In genomic region chr2:199910338-199911051, GRCh38 we compare ENCODE assay signal across 7 cellular contexts. TPM values are rescaled to one million over a fixed set of nuclear protein-coding genes. Genes with fewer than 3 reads are reported as not detected.
DNase-seq lines count a peak whose midpoint lies in the region; ATAC-seq and TF ChIP-seq lines count a peak whose summit lies in the region.

No MANE protein-coding gene starts in this region.

- H3K36me3 Mint-ChIP-seq in H9 (ENCODE audit: insufficient read depth in 1 of 3, low read depth in 3 of 3), result peaks cover 17 to 24% (median 20%) of the 10 kb centered on the region in 3 experiments

- no peak overlapping the region for H4K8ac ChIP-seq in H9 (replicated peaks; ENCODE audit: insufficient read length, low read depth, low read length)

- no peak overlapping the region for H4K5ac ChIP-seq in H9 (ENCODE audit: insufficient read length, low read depth, low read length)

- peaks cover 10% of the 10 kb centered on the region for H3K23me2 ChIP-seq in H9 (ENCODE audit: insufficient read length, low read depth, low read length, poor library complexity, severe bottlenecking)

- no peaks in the 10 kb centered on the region; the same call in 1 of the 2 replicates for H3K4me1 ChIP-seq in H9 (ENCODE audit: insufficient read depth, low read length)
- H3K4me1 ChIP-seq in foreskin keratinocyte, result peaks cover 19% of the 10 kb centered on the region
- H3K4me1 ChIP-seq in smooth muscle cell (ENCODE audit: low read depth), result peaks cover 13% of the 10 kb centered on the region

- peaks cover 3% of the 10 kb centered on the region for H3K79me1 ChIP-seq in H9 (ENCODE audit: insufficient read depth, low read depth, low read length, poor library complexity, severe bottlenecking)

- H3K9me3 ChIP-seq in H9 (ENCODE audit: control insufficient read depth, low read depth, low read length) (no peaks in the 10 kb centered on the region), SK-N-MC (ENCODE audit: low read depth, low read length) (no peaks in the 10 kb centered on the region; the same call in 1 of the 2 replicates), smooth muscle cell (replicated peaks; ENCODE audit: low read depth) (no peaks in the 10 kb centered on the region)

- H3K36me3 ChIP-seq in SK-N-MC (ENCODE audit: insufficient read depth, low read length), result peaks cover 21% of the 10 kb centered on the region
- no peaks in the 10 kb centered on the region for H3K36me3 ChIP-seq in smooth muscle cell (ENCODE audit: low read depth)

- H2BK15ac ChIP-seq in H9 (ENCODE audit: low read depth, low read length), result no peak overlapping the region

- H3K79me2 ChIP-seq in H9 (ENCODE audit: insufficient read depth, low read length) (peaks cover 25% of the 10 kb centered on the region; the same call in 1 of the 2 replicates), smooth muscle cell (ENCODE audit: low read depth) (peaks cover 37% of the 10 kb centered on the region)

- H2AFZ ChIP-seq in H9 (ENCODE audit: low read length) (peak overlapping the region; percentile 50), smooth muscle cell (ENCODE audit: low read depth) (peak overlapping the region; percentile 73)

- peak overlapping the region; percentile 95 to 99 (median 95) for H3K27ac Mint-ChIP-seq in H9

- peaks cover 3% of the 10 kb centered on the region for H3F3A ChIP-seq in smooth muscle cell (ENCODE audit: low read depth)

- peak overlapping the region; percentile 73 for H3K27ac ChIP-seq in H9 (ENCODE audit: insufficient read length, low read depth, low read length)
- peak overlapping the region; percentile 82 for H3K27ac ChIP-seq in SK-N-MC
- peak overlapping the region; percentile 75 for H3K27ac ChIP-seq in foreskin keratinocyte
- H3K27ac ChIP-seq in smooth muscle cell (ENCODE audit: low read depth), result no peak overlapping the region

- H3K27me3 Mint-ChIP-seq in H9 (ENCODE audit: low read depth), result no peaks in the 10 kb centered on the region; the same call in 1 of the 2 replicates

- no peak overlapping the region for H2BK20ac ChIP-seq in H9 (ENCODE audit: low read depth, low read length, poor library complexity, severe bottlenecking)

- H3K18ac ChIP-seq in H9 (ENCODE audit: insufficient read length, low read depth, low read length), result peak overlapping the region; percentile 87

- no peak overlapping the region; the same call in 1 of the 2 replicates for H3K4ac ChIP-seq in H9 (ENCODE audit: low read depth, low read length)

- no peak for ATAC-seq in foreskin keratinocyte
- ATAC-seq in GM18868 (IDR thresholded peaks at IDR 0.05; ENCODE audit: unreplicated experiment), result no peak

- H3K9me3 Mint-ChIP-seq in H9, result peaks cover 3 to 4% of the 10 kb centered on the region in 2 experiments

- no CpG with 5 or more reads among the region's 18 CpGs for WGBS in H9 (ENCODE audit: extremely low coverage, insufficient read length, low lambda C conversion rate)
- WGBS in smooth muscle cell (ENCODE audit: low lambda C conversion rate), result 48% methylated on average over 18 of the region's 18 CpGs

- H3K4me3 Mint-ChIP-seq in H9, result peak overlapping the region; percentile 97 to 98

- H3K23ac ChIP-seq in H9 (ENCODE audit: insufficient read length, low read depth, low read length), result no peak overlapping the region

- peak overlapping the region; percentile 62; the same call in 1 of the 2 replicates for H3K14ac ChIP-seq in H9 (ENCODE audit: insufficient read depth, low read length)

- H2AK5ac ChIP-seq in H9 (ENCODE audit: insufficient read length, low read length), result no peak overlapping the region

- no peaks in the 10 kb centered on the region for H4K20me1 ChIP-seq in H9 (ENCODE audit: control insufficient read depth, insufficient read depth, insufficient read length)
- H4K20me1 ChIP-seq in smooth muscle cell (ENCODE audit: low read depth), result peaks cover 23% of the 10 kb centered on the region

- no peak overlapping the region for H3K56ac ChIP-seq in H9 (ENCODE audit: insufficient read length, low read depth, low read length)

- H3K27me3 ChIP-seq in H9 (ENCODE audit: insufficient read depth, low read length) (no peaks in the 10 kb centered on the region), foreskin keratinocyte (no peaks in the 10 kb centered on the region), smooth muscle cell (ENCODE audit: low read depth) (no peaks in the 10 kb centered on the region)

- H3T11ph ChIP-seq in H9 (ENCODE audit: low read length), result peak overlapping the region; percentile 1

- H3K4me2 ChIP-seq in H9 (ENCODE audit: insufficient read depth, insufficient read length, low read length) (peak overlapping the region; percentile 69), smooth muscle cell (peak overlapping the region; percentile 96)

- H3K4me3 ChIP-seq in SK-N-MC, result peak overlapping the region; percentile 93
- peak overlapping the region; percentile 76 for H3K4me3 ChIP-seq in smooth muscle cell

- no peak overlapping the region for H2BK5ac ChIP-seq in H9 (ENCODE audit: insufficient read length, low read length)

- H2BK120ac ChIP-seq in H9 (ENCODE audit: low read depth, low read length, poor library complexity, severe bottlenecking), result no peak overlapping the region

- H3K9ac ChIP-seq in H9 (ENCODE audit: extremely low read depth, insufficient read length, low read length) (peak overlapping the region; percentile 60), SK-N-MC (ENCODE audit: insufficient read length) (peak overlapping the region; percentile 67), smooth muscle cell (ENCODE audit: low read depth) (peak overlapping the region; percentile 94)

- TF ChIP-seq CTCF in H9 (conservative IDR thresholded peaks at IDR 0.05) (no peak), foreskin keratinocyte (conservative IDR thresholded peaks at IDR 0.05) (no peak), smooth muscle cell (IDR thresholded peaks at IDR 0.05; ENCODE audit: borderline replicate concordance, insufficient read depth, poor library complexity, severe bottlenecking) (no peak)

- DNase-seq in H9 (no peak), SK-N-MC (ENCODE audit: low read depth, low spot score) (no peak), foreskin keratinocyte (no peak), smooth muscle cell (lab: John Stamatoyannopoulos, UW; ENCODE audit: unreplicated experiment) (no peak), DMS 273 (lab: John Stamatoyannopoulos, UW; ENCODE audit: unreplicated experiment) (no peak)
- no peak for DNase-seq in activated CD8-positive, alpha-beta memory T cell treated with anti-CD3 and anti-CD28 coated beads, Interleukin-2, amount 50 U/mL, for 48 hours

- H2BK12ac ChIP-seq in H9 (ENCODE audit: insufficient read length, low read depth, low read length), result no peak overlapping the region

- no peak overlapping the region for H4K91ac ChIP-seq in H9 (ENCODE audit: insufficient read length, low read depth, low read length)

- H3K4me1 Mint-ChIP-seq in H9, result peaks cover 21 to 27% of the 10 kb centered on the region in 2 experiments

RNA-seq across cellular contexts. Expression of gene C2orf69, which starts 0.6 kb away (rescaled TPM):
- total RNA-seq in H9 (2021) (22.0 and 22.6 TPM in 2 replicates), foreskin keratinocyte (12.8 and 14.9 TPM in 2 replicates), smooth muscle cell (10.1 and 11.3 TPM in 2 replicates)
- polyA plus RNA-seq in foreskin keratinocyte (3.5 and 4.6 TPM in 2 replicates), smooth muscle cell (4.7 and 7.7 TPM in 2 replicates)

RNA-seq across cellular contexts. Expression of gene TYW5, which starts 44.8 kb away (rescaled TPM):
- total RNA-seq in H9 (2021) (16.5 and 17.7 TPM in 2 replicates), foreskin keratinocyte (8.4 and 8.7 TPM in 2 replicates), smooth muscle cell (7.9 and 14.6 TPM in 2 replicates)
- polyA plus RNA-seq in foreskin keratinocyte (5.1 and 5.3 TPM in 2 replicates), smooth muscle cell (6.6 and 9.9 TPM in 2 replicates)

RNA-seq across cellular contexts. Expression of gene MAIP1, which starts 44.9 kb away (rescaled TPM):
- total RNA-seq in H9 (2021), result 28.6 and 32.3 TPM in 2 replicates
- 20.4 and 25.7 TPM in 2 replicates for total RNA-seq in foreskin keratinocyte
- polyA plus RNA-seq in foreskin keratinocyte, result 18.8 and 22.2 TPM in 2 replicates
- 32.2 and 133 TPM in 2 replicates for total RNA-seq in smooth muscle cell
- polyA plus RNA-seq in smooth muscle cell, result 15.0 and 24.2 TPM in 2 replicates

RNA-seq across cellular contexts. Expression of gene FTCDNL1, which starts 59.5 kb away (rescaled TPM):
- total RNA-seq in H9 (2021) (0.81 and 2.0 TPM in 2 replicates), foreskin keratinocyte (1.1 and 1.4 TPM in 2 replicates), smooth muscle cell (not detected in 2 replicates)
- polyA plus RNA-seq in foreskin keratinocyte (0.85 and 0.87 TPM in 2 replicates), smooth muscle cell (0.66 TPM in 1 of 2 replicates, not detected in the other)
